15 cellular contexts compared by ENCODE assay signal in genomic region chr11:16337421-16338213, GRCh38. TPM values are rescaled to one million over a fixed set of nuclear protein-coding genes. Genes with fewer than 3 reads are reported as not detected.
"Had no signal": no experiment of that assay in that cellular context is flagged by ENCODE, and none has a peak within 500 bp of the region (broad histone marks: within the 10 kb centered on the region; RNA-seq: fewer than 3 reads in every experiment).

No MANE protein-coding gene starts in this region.

- H3K36me3 Mint-ChIP-seq: naive thymus-derived CD8-positive, alpha-beta T cell had no signal

- ATAC-seq: activated CD8-positive, alpha-beta T cell treated with anti-CD3 and anti-CD28 coated beads for 36 hours; activated T-cell treated with anti-CD3 and anti-CD28 coated beads, Interleukin-2, amount 50 U/mL, for 72 hours; left cardiac atrium; mucosa of descending colon; naive thymus-derived CD8-positive, alpha-beta T cell had no signal

- H3K9me3 Mint-ChIP-seq: T-helper 2 cell treated with Interferon-gamma antibody and Interleukin-4, amounts not matched to agents 5 μg/mL and 100 μg/mL, for 36 hours had no signal

- H3K4me3 Mint-ChIP-seq: activated CD8-positive, alpha-beta T cell treated with anti-CD3 and anti-CD28 coated beads for 36 hours; activated T-cell treated with anti-CD3 and anti-CD28 coated beads, Interleukin-2, amount 50 U/mL, for 72 hours; naive thymus-derived CD8-positive, alpha-beta T cell; T-helper 2 cell treated with Interferon-gamma antibody and Interleukin-4, amounts not matched to agents 5 μg/mL and 100 μg/mL, for 36 hours had no signal

- DNase-seq: activated CD4-positive, alpha-beta T cell treated with anti-CD3 and anti-CD28 coated beads for 4 hours; activated CD8-positive, alpha-beta memory T cell treated with anti-CD3 and anti-CD28 coated beads, Interleukin-2, amount 50 U/mL, for 4 hours; activated CD8-positive, alpha-beta T cell treated with anti-CD3 and anti-CD28 coated beads for 36 hours; activated gamma-delta T cell treated with Interleukin-2 at 50 U/mL for 16 hours; activated T-cell treated with anti-CD3 and anti-CD28 coated beads, Interleukin-2, amount 50 U/mL, for 72 hours; colonic mucosa; hypothalamus; left cardiac atrium; mucosa of descending colon; naive thymus-derived CD8-positive, alpha-beta T cell; posterior cingulate gyrus; WERI-Rb-1 had no signal

- FAIRE-seq: astrocyte, small intestine had no signal

- H3K4me1 Mint-ChIP-seq: naive thymus-derived CD8-positive, alpha-beta T cell had no signal

- H3K27me3 Mint-ChIP-seq: activated CD8-positive, alpha-beta T cell treated with anti-CD3 and anti-CD28 coated beads for 36 hours; naive thymus-derived CD8-positive, alpha-beta T cell had no signal

- H3K27ac Mint-ChIP-seq: activated CD8-positive, alpha-beta T cell treated with anti-CD3 and anti-CD28 coated beads for 36 hours; activated T-cell treated with anti-CD3 and anti-CD28 coated beads, Interleukin-2, amount 50 U/mL, for 72 hours; naive thymus-derived CD8-positive, alpha-beta T cell; T-helper 2 cell treated with Interferon-gamma antibody and Interleukin-4, amounts not matched to agents 5 μg/mL and 100 μg/mL, for 36 hours had no signal

RNA-seq across cellular contexts. Expression of gene SOX6, which starts 18.7 kb away (rescaled TPM):
- total RNA-seq: naive thymus-derived CD8-positive, alpha-beta T cell had no signal
